16 cellular contexts compared by ENCODE assay signal in genomic region chr17:32259596-32259995, GRCh38. TPM values are rescaled to one million over a fixed set of nuclear protein-coding genes. Genes with fewer than 3 reads are reported as not detected.
DNase-seq lines count a peak whose midpoint lies in the region; ATAC-seq, FAIRE-seq and TF ChIP-seq lines count a peak whose summit lies in the region.
"Had no signal": no experiment of that assay in that cellular context is flagged by ENCODE, and none has a peak within 500 bp of the region (broad histone marks: within the 10 kb centered on the region; RNA-seq: fewer than 3 reads in every experiment).

No MANE protein-coding gene starts in this region.

- H4K20me1 ChIP-seq in fibroblast of lung (ENCODE audit: control insufficient read depth, extremely low read depth, insufficient read depth, low read length): no peaks in the 10 kb centered on the region

- no peak for TF ChIP-seq POLR2A in GM12892 (IDR thresholded peaks at IDR 0.05; ENCODE audit: low read depth, low read length)

- H3K9me3 ChIP-seq in RWPE2 (ENCODE audit: severe bottlenecking) (no peaks in the 10 kb centered on the region), fibroblast of lung (ENCODE audit: control insufficient read depth, insufficient read depth, low read depth, low read length) (no peaks in the 10 kb centered on the region)
- H3K9me3 ChIP-seq: BLaER1, tibial nerve had no signal

- H3K4me3 ChIP-seq in RWPE2 (ENCODE audit: severe bottlenecking) (no peak overlapping the region), fibroblast of lung (replicated peaks in 1 of 4; ENCODE audit: control extremely low read depth in 1 of 4, insufficient read depth in 1 of 4, low read depth in 3 of 4, low read length in 4 of 4) (no peak overlapping the region)
- H3K4me3 ChIP-seq: BLaER1, tibial nerve had no signal

- H3K79me2 ChIP-seq in fibroblast of lung (ENCODE audit: control insufficient read depth, insufficient read depth, low read length): no peaks in the 10 kb centered on the region

- peak; percentile 57 for DNase-seq in Ammon's horn (ENCODE audit: low spot score)
- DNase-seq in RWPE2 (ENCODE audit: low spot score): no peak
- DNase-seq in fibroblast of lung (ENCODE audit: low read depth in 2 of 2): peak; percentile 75
- peak; percentile 37 for DNase-seq in non-pigmented ciliary epithelial cell (ENCODE audit: low read depth)
- DNase-seq in GM12892 (ENCODE audit: insufficient read length): no peak
- DNase-seq in stimulated activated naive CD8-positive, alpha-beta T cell treated with anti-CD3 and anti-CD28 coated beads, Interleukin-15, Interleukin-2, amounts not matched to agents 100 U/mL and 50 U/mL, for 24 hours: no peak
- DNase-seq: activated CD4-positive, alpha-beta T cell treated with anti-CD3 and anti-CD28 coated beads, Interleukin-2, amount 50 U/mL, for 4 hours; NCI-H1930; NCI-H82; Right ventricle myocardium superior; T1000 had no signal

- no peak overlapping the region for H3K9ac ChIP-seq in fibroblast of lung (ENCODE audit: insufficient read depth, low read length)
- H3K9ac ChIP-seq: BLaER1 had no signal

- ATAC-seq in RWPE2 (ENCODE audit: low read depth) (peak; percentile 51; the same call in 1 of the 3 replicates), GM21447 (IDR thresholded peaks at IDR 0.05; ENCODE audit: unreplicated experiment) (no peak), GM21381 (IDR thresholded peaks at IDR 0.05; ENCODE audit: unreplicated experiment) (no peak)
- ATAC-seq in stimulated activated naive CD8-positive, alpha-beta T cell treated with anti-CD3 and anti-CD28 coated beads, Interleukin-15, Interleukin-2, amounts not matched to agents 100 U/mL and 50 U/mL, for 24 hours: no peak

- no peaks in the 10 kb centered on the region for H3K36me3 ChIP-seq in RWPE2 (ENCODE audit: low read depth)
- no peaks in the 10 kb centered on the region for H3K36me3 ChIP-seq in fibroblast of lung (ENCODE audit: control insufficient read depth, insufficient read depth, low read length)
- H3K36me3 ChIP-seq: BLaER1, tibial nerve had no signal

- no peak for FAIRE-seq in GM12892 (lab: Jason Lieb, UNC)

- H3K4me2 ChIP-seq in fibroblast of lung (ENCODE audit: extremely low read depth, insufficient read depth, low read length): no peak overlapping the region
- H3K4me2 ChIP-seq: BLaER1 had no signal

- H2AFZ ChIP-seq in fibroblast of lung (ENCODE audit: low read length): no peak overlapping the region

- peaks cover 15% of the 10 kb centered on the region for H3K27me3 ChIP-seq in RWPE2 (ENCODE audit: insufficient read depth, poor library complexity, severe bottlenecking)
- H3K27me3 ChIP-seq in fibroblast of lung (ENCODE audit: control insufficient read depth, insufficient read depth, low read length): peaks cover 27% of the 10 kb centered on the region
- H3K27me3 ChIP-seq: tibial nerve had no signal

- H3K4me1 ChIP-seq in RWPE2 (ENCODE audit: insufficient read depth, poor library complexity, severe bottlenecking): no peaks in the 10 kb centered on the region
- peaks cover 9% of the 10 kb centered on the region for H3K4me1 ChIP-seq in fibroblast of lung (ENCODE audit: control insufficient read depth, extremely low read depth, insufficient read depth, low read length)

- H3K27ac ChIP-seq in RWPE2 (ENCODE audit: poor library complexity, severe bottlenecking): no peak overlapping the region
- H3K27ac ChIP-seq in fibroblast of lung (ENCODE audit: insufficient read depth, low read length): no peak overlapping the region
- H3K27ac ChIP-seq: BLaER1, epithelial cell of prostate, tibial nerve had no signal

- no peak for TF ChIP-seq CTCF in RWPE2 (IDR thresholded peaks at IDR 0.05; ENCODE audit: poor library complexity, severe bottlenecking)
- no peak for TF ChIP-seq CTCF in fibroblast of lung (conservative IDR thresholded peaks at IDR 0.05 in 1 of 2, IDR thresholded peaks at IDR 0.05 in 1 of 2; ENCODE audit: low read depth in 1 of 2, low read length in 2 of 2)

RNA-seq across cellular contexts. Expression of gene RHBDL3, which starts 6.0 kb away (rescaled TPM):
- total RNA-seq in fibroblast of lung: 0.17 and 0.26 TPM in 2 replicates
- polyA plus RNA-seq in fibroblast of lung: 0.36 and 0.43 TPM in 2 replicates
- 0.45 and 0.62 TPM in 2 replicates for polyA plus RNA-seq in fibroblast of lung (2012)
- 0.19 and 2.0 TPM in 2 replicates for polyA minus RNA-seq in fibroblast of lung (ENCODE audit: low replicate concordance)
- 0.19 TPM for polyA plus RNA-seq in GM12892 (2012; ENCODE audit: missing spikeins)

Comparison
In these comparisons a context has a peak if more than half of its experiments do, and no peak if none do; other contexts are left out.
1. DNase-seq: peak in Ammon's horn (single experiment), fibroblast of lung (2 of 2) and non-pigmented ciliary epithelial cell (single experiment); none in RWPE2 (single experiment), GM12892 (single experiment) and stimulated activated naive CD8-positive, alpha-beta T cell treated with anti-CD3 and anti-CD28 coated beads, Interleukin-15, Interleukin-2, amounts not matched to agents 100 U/mL and 50 U/mL, for 24 hours (single experiment).